In the genomic region with DNA sequence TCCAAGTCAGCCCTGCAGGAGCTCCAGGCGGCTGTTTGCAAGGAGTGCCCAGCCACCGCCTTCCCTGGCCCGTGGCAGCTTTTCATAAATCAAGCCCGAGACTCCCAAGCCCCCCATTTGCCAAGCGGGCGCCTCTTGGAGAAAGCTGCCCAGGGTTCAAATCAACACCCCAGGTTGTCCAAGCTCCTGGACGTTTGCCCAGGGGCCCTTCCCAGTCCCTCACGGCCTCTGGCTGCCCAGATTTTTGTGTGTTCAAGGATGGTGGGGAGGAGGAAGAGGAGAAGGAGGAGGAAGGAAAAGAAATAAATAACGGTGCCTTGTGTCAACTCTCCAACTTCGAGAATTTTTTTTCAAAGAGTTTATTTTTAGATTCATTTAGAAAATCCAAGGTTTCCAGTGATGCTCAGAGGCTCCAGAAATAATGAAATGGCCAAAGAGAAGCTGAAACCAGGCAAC, we compare ENCODE assay signal across 8 cellular contexts. TPM values are rescaled to one million over a fixed set of nuclear protein-coding genes. Genes with fewer than 3 reads are reported as not detected.
A peak's percentile ranks its signal among the peaks of the same experiment; 100 is the strongest.
DNase-seq lines count a peak whose midpoint lies in the region; ATAC-seq lines count a peak whose summit lies in the region.

No MANE protein-coding gene starts in this region.

- no peak overlapping the region for H3K27ac Mint-ChIP-seq in activated naive CD4-positive, alpha-beta T cell treated with anti-CD3 and anti-CD28 coated beads for 36 hours
- H3K27ac Mint-ChIP-seq in effector memory CD8-positive, alpha-beta T cell = no peak overlapping the region

- H3K27ac ChIP-seq in urinary bladder (ENCODE audit: low read depth) = peak overlapping the region; percentile 96

- DNase-seq in activated naive CD4-positive, alpha-beta T cell treated with anti-CD3 and anti-CD28 coated beads for 36 hours = no peak
- DNase-seq in activated naive CD4-positive, alpha-beta T cell (lab: John Stamatoyannopoulos, UW) = no peak
- DNase-seq in effector memory CD8-positive, alpha-beta T cell = no peak
- DNase-seq in islet precursor cell (no peak), HT-29 (ENCODE audit: low spot score) (no peak)

- peaks cover 63% of the 10 kb centered on the region for H3K27me3 ChIP-seq in mucosa of stomach (ENCODE audit: control insufficient read depth, insufficient read depth, low read length)

- no peaks in the 10 kb centered on the region for H3K36me3 Mint-ChIP-seq in activated naive CD4-positive, alpha-beta T cell treated with anti-CD3 and anti-CD28 coated beads for 36 hours (ENCODE audit: low read depth)
- H3K36me3 Mint-ChIP-seq in effector memory CD8-positive, alpha-beta T cell (ENCODE audit: insufficient read depth) = peaks cover 3% of the 10 kb centered on the region

- H3K36me3 ChIP-seq in mucosa of stomach (ENCODE audit: control insufficient read depth, insufficient read depth, low read length) = no peaks in the 10 kb centered on the region
- H3K36me3 ChIP-seq in urinary bladder (ENCODE audit: insufficient read depth) = no peaks in the 10 kb centered on the region

- CTCF ChIA-PET in activated naive CD4-positive, alpha-beta T cell treated with anti-CD3 and anti-CD28 coated beads for 36 hours (lab: Charles Lee) = interaction anchor here (0.6 to 1.4 kb wide), 4 partner anchors 10 to 63 kb away, joined by 3 to 8 read pairs (median 4); no protein-coding TSS in a partner anchor

- intact Hi-C loops in activated naive CD4-positive, alpha-beta T cell treated with anti-CD3 and anti-CD28 coated beads for 36 hours (cut with micrococcal nuclease) = loop anchor here (2.0 kb wide), 1 partner anchor 20 kb away; the partner anchor contains the start of gene NFATC2

- no peaks in the 10 kb centered on the region for H3K9me3 ChIP-seq in mucosa of stomach (ENCODE audit: control insufficient read depth, low read length)

- H3K27me3 Mint-ChIP-seq in activated naive CD4-positive, alpha-beta T cell treated with anti-CD3 and anti-CD28 coated beads for 36 hours (ENCODE audit: low read depth) = peaks cover 44% of the 10 kb centered on the region
- peaks cover 28 to 56% of the 10 kb centered on the region in 2 donors for H3K27me3 Mint-ChIP-seq in effector memory CD8-positive, alpha-beta T cell

- H3K9ac ChIP-seq in mucosa of stomach (ENCODE audit: low read length) = peak overlapping the region; percentile 58

- peaks cover 4% of the 10 kb centered on the region for H3K9me3 Mint-ChIP-seq in activated naive CD4-positive, alpha-beta T cell treated with anti-CD3 and anti-CD28 coated beads for 36 hours
- H3K9me3 Mint-ChIP-seq in effector memory CD8-positive, alpha-beta T cell = no peaks in the 10 kb centered on the region

- H3K4me1 Mint-ChIP-seq in activated naive CD4-positive, alpha-beta T cell treated with anti-CD3 and anti-CD28 coated beads for 36 hours (ENCODE audit: low read depth) = peaks cover 23% of the 10 kb centered on the region
- H3K4me1 Mint-ChIP-seq in effector memory CD8-positive, alpha-beta T cell (ENCODE audit: low read depth in 2 of 2) = peaks cover 10 to 14% of the 10 kb centered on the region in 2 donors

- WGBS in urinary bladder = under 1% methylated on average over 10 of the region's 10 CpGs

- H3K4me3 ChIP-seq in mucosa of stomach (ENCODE audit: low read length) (no peak overlapping the region), urinary bladder (ENCODE audit: low read depth, low read length) (peak overlapping the region; percentile 43)

- H3K4me1 ChIP-seq in mucosa of stomach (ENCODE audit: control insufficient read depth, insufficient read depth, low read length) (peaks cover 32% of the 10 kb centered on the region), urinary bladder (ENCODE audit: insufficient read depth) (no peaks in the 10 kb centered on the region)

- peak overlapping the region; percentile 59 for H3K4me3 Mint-ChIP-seq in activated naive CD4-positive, alpha-beta T cell treated with anti-CD3 and anti-CD28 coated beads for 36 hours
- H3K4me3 Mint-ChIP-seq in effector memory CD8-positive, alpha-beta T cell = peak overlapping the region; percentile 59 to 60

- ATAC-seq in effector memory CD8-positive, alpha-beta T cell (replicated peaks) = no peak
- ATAC-seq in HG03565 (IDR thresholded peaks at IDR 0.05; ENCODE audit: unreplicated experiment) = no peak

RNA-seq across cellular contexts. Expression of gene NFATC2, which starts 20.6 kb away (rescaled TPM):
- total RNA-seq in activated naive CD4-positive, alpha-beta T cell treated with anti-CD3 and anti-CD28 coated beads for 36 hours = 10 to 100 TPM; 15.7 to 17.4 TPM
- 8.8 TPM for total RNA-seq in urinary bladder
- 2.1 TPM for polyA plus RNA-seq in urinary bladder
- 0.51 and 0.57 TPM in 2 replicates for total RNA-seq in HT-29 (2014; rRNA removed; shearing (Covaris generic))
